Comparison of ENCODE assay signal across 2 cellular contexts in genomic region chrX:134849390-134849789, GRCh38.
TF ChIP-seq lines count a peak whose summit lies in the region.

No MANE protein-coding gene starts in this region.

TF ChIP-seq in SK-N-SH, 30 proteins besides CTCF, POLR2A, EP300 and RAD21 (continued from another document):
- TF ChIP-seq, protein P1, sequence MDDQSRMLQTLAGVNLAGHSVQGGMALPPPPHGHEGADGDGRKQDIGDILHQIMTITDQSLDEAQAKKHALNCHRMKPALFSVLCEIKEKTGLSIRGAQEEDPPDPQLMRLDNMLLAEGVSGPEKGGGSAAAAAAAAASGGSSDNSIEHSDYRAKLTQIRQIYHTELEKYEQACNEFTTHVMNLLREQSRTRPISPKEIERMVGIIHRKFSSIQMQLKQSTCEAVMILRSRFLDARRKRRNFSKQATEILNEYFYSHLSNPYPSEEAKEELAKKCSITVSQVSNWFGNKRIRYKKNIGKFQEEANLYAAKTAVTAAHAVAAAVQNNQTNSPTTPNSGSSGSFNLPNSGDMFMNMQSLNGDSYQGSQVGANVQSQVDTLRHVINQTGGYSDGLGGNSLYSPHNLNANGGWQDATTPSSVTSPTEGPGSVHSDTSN (IDR thresholded peaks at IDR 0.05) = no peak
- no peak for TF ChIP-seq POLR2AphosphoS5 (IDR thresholded peaks at IDR 0.05; ENCODE audit: low read depth, low read length)
- TF ChIP-seq RCOR1 (IDR thresholded peaks at IDR 0.05; ENCODE audit: low read length) = no peak

TF ChIP-seq in SK-N-SH treated with all-trans-retinoic acid at 6 μM for 48 hours, 23 proteins besides CTCF, POLR2A, EP300 and RAD21 (continued from another document):
- TF ChIP-seq, protein P2, sequence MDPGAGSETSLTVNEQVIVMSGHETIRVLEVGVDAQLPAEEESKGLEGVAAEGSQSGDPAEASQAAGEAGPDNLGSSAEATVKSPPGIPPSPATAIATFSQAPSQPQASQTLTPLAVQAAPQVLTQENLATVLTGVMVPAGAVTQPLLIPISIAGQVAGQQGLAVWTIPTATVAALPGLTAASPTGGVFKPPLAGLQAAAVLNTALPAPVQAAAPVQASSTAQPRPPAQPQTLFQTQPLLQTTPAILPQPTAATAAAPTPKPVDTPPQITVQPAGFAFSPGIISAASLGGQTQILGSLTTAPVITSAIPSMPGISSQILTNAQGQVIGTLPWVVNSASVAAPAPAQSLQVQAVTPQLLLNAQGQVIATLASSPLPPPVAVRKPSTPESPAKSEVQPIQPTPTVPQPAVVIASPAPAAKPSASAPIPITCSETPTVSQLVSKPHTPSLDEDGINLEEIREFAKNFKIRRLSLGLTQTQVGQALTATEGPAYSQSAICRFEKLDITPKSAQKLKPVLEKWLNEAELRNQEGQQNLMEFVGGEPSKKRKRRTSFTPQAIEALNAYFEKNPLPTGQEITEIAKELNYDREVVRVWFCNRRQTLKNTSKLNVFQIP (CRISPR knock-in tag; IDR thresholded peaks at IDR 0.05; ENCODE audit: borderline replicate concordance, low read depth) = no peak
- TF ChIP-seq ZNF8 (CRISPR knock-in tag; IDR thresholded peaks at IDR 0.05) = no peak
- TF ChIP-seq ZNF70 (CRISPR knock-in tag; IDR thresholded peaks at IDR 0.05) = no peak
- no peak for TF ChIP-seq PPARA (CRISPR knock-in tag; IDR thresholded peaks at IDR 0.05; ENCODE audit: borderline replicate concordance)
- TF ChIP-seq ZFP30 (CRISPR knock-in tag; IDR thresholded peaks at IDR 0.05) = no peak
- TF ChIP-seq, protein P3, sequence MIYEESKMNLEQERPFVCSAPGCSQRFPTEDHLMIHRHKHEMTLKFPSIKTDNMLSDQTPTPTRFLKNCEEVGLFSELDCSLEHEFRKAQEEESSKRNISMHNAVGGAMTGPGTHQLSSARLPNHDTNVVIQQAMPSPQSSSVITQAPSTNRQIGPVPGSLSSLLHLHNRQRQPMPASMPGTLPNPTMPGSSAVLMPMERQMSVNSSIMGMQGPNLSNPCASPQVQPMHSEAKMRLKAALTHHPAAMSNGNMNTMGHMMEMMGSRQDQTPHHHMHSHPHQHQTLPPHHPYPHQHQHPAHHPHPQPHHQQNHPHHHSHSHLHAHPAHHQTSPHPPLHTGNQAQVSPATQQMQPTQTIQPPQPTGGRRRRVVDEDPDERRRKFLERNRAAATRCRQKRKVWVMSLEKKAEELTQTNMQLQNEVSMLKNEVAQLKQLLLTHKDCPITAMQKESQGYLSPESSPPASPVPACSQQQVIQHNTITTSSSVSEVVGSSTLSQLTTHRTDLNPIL (CRISPR knock-in tag; IDR thresholded peaks at IDR 0.05; ENCODE audit: low read depth) = no peak
- TF ChIP-seq TSHZ2 (CRISPR knock-in tag; IDR thresholded peaks at IDR 0.05) = no peak
- TF ChIP-seq ISL1 (CRISPR knock-in tag; IDR thresholded peaks at IDR 0.05) = no peak
- TF ChIP-seq GLIS3 (CRISPR knock-in tag; IDR thresholded peaks at IDR 0.05) = no peak
- TF ChIP-seq ZC3H10 (CRISPR knock-in tag; IDR thresholded peaks at IDR 0.05) = no peak
- no peak for TF ChIP-seq OSR1 (CRISPR knock-in tag; IDR thresholded peaks at IDR 0.05)
